Comparison of ENCODE assay signal across 28 cellular contexts in the genomic region with DNA sequence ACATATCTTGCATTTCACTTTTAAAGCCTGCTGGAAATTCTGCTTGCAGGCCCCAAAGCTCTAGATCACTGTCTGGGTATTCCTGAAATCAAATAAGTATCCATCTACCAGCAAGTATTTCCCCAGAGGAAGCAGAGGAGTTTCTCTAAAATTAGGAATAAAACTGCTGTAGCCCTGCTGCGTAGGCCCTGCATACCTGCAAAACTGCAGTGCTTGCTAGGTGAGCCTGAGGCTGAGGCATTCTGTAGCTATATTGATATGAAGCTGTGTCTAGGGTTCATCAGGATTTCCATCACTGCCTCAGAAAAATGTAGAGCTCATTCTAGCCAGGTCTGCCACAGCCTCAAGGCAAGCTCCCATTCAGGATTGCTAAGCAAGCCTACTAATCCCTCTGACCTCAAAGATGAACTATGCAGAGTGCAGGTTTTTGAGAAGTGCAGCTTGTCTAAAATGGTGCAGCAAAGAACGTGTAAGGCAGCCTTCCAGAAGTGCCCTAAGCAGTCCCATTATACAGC. TPM values are rescaled to one million over a fixed set of nuclear protein-coding genes. Genes with fewer than 3 reads are reported as not detected.
A peak's percentile ranks its signal among the peaks of the same experiment; 100 is the strongest.
DNase-seq lines count a peak whose midpoint lies in the region; ATAC-seq and TF ChIP-seq lines count a peak whose summit lies in the region.
"Had no signal": no experiment of that assay in that cellular context is flagged by ENCODE, and none has a peak within 500 bp of the region (broad histone marks: within the 10 kb centered on the region; RNA-seq: fewer than 3 reads in every experiment).

No MANE protein-coding gene starts in this region.

- H3K79me2 ChIP-seq in neural progenitor cell (ENCODE audit: low read depth) = no peaks in the 10 kb centered on the region

- no peak for DNase-seq in cardiac muscle cell (ENCODE audit: low read depth in 1 of 2, low spot score in 1 of 2)
- no peak for DNase-seq in right atrium auricular region (ENCODE audit: low spot score)
- peak; percentile 65 for DNase-seq in islet precursor cell
- DNase-seq in neural progenitor cell (ENCODE audit: low spot score) = peak; percentile 8
- DNase-seq in type B pancreatic cell (ENCODE audit: extremely low spot score, unreplicated experiment) = no peak
- DNase-seq in MV-4-11 (lab: John Stamatoyannopoulos, UW) = no peak
- DNase-seq in activated CD4-positive, alpha-beta memory T cell treated with anti-CD3 and anti-CD28 coated beads, Interleukin-2, amount 10 ng/mL, durations not matched to agents 7 days and 5 days = no peak
- DNase-seq: 8988T; ACHN; AML-193; BE2C; Calu3; CD4-positive, alpha-beta T cell; CD8-positive, alpha-beta memory T cell; COR-L47; DMS53; DMS79 treated with DMSO at 0.1 percent for 48 hours; GF-D8; H9 had no signal

- H3K27me3 ChIP-seq in cardiac muscle cell (no peaks in the 10 kb centered on the region), right atrium auricular region (no peaks in the 10 kb centered on the region), neural progenitor cell (no peaks in the 10 kb centered on the region)
- H3K27me3 ChIP-seq: BLaER1 treated with 17β-estradiol and CSF1 and Interleukin-3, amounts not matched to agents 10 nM and 100 nM had no signal

- no peak overlapping the region for H3K4me2 ChIP-seq in neural progenitor cell
- H3K4me2 ChIP-seq: A549; BLaER1 treated with 17β-estradiol and CSF1 and Interleukin-3, amounts not matched to agents 10 nM and 100 nM; GM23338 had no signal

- peak overlapping the region; percentile 42 for H2AFZ ChIP-seq in neural progenitor cell (replicated peaks)
- H2AFZ ChIP-seq: GM23338 had no signal

- no peak overlapping the region for H3K9ac ChIP-seq in neural progenitor cell
- H3K9ac ChIP-seq: BLaER1 treated with 17β-estradiol and CSF1 and Interleukin-3, amounts not matched to agents 10 nM and 100 nM had no signal

- ATAC-seq in HG02642 (IDR thresholded peaks at IDR 0.05; ENCODE audit: poor library complexity, unreplicated experiment) = no peak
- ATAC-seq: A549, GM23338, HCT116 had no signal

- H3K27ac Mint-ChIP-seq in neural progenitor cell (peak overlapping the region; percentile 53), type B pancreatic cell (peak overlapping the region; percentile 55)
- no peak overlapping the region for H3K27ac Mint-ChIP-seq in activated CD4-positive, alpha-beta memory T cell treated with anti-CD3 and anti-CD28 coated beads, Interleukin-2, amount 10 ng/mL, durations not matched to agents 7 days and 5 days
- H3K27ac Mint-ChIP-seq: CD14-positive monocyte; CD4-positive, alpha-beta T cell; CD8-positive, alpha-beta memory T cell; GM23338; H9 had no signal

- H3K27me3 Mint-ChIP-seq in neural progenitor cell (ENCODE audit: insufficient read depth, low read depth) (peaks cover 3% of the 10 kb centered on the region), type B pancreatic cell (no peaks in the 10 kb centered on the region)
- H3K27me3 Mint-ChIP-seq in activated CD4-positive, alpha-beta memory T cell treated with anti-CD3 and anti-CD28 coated beads, Interleukin-2, amount 10 ng/mL, durations not matched to agents 7 days and 5 days = no peaks in the 10 kb centered on the region

- H4K20me1 ChIP-seq in neural progenitor cell (ENCODE audit: low read depth) = no peaks in the 10 kb centered on the region
- H4K20me1 ChIP-seq: BLaER1 treated with 17β-estradiol and CSF1 and Interleukin-3, amounts not matched to agents 10 nM and 100 nM had no signal

- H3K36me3 Mint-ChIP-seq in neural progenitor cell (no peaks in the 10 kb centered on the region), type B pancreatic cell (no peaks in the 10 kb centered on the region)
- no peaks in the 10 kb centered on the region for H3K36me3 Mint-ChIP-seq in activated CD4-positive, alpha-beta memory T cell treated with anti-CD3 and anti-CD28 coated beads, Interleukin-2, amount 10 ng/mL, durations not matched to agents 7 days and 5 days (ENCODE audit: low read depth)
- H3K36me3 Mint-ChIP-seq: CD14-positive monocyte; CD8-positive, alpha-beta memory T cell had no signal

- CTCF ChIA-PET in activated CD4-positive, alpha-beta memory T cell treated with anti-CD3 and anti-CD28 coated beads, Interleukin-2, amount 10 ng/mL, durations not matched to agents 7 days and 5 days (lab: Charles Lee) = no interaction called here

- H3K36me3 ChIP-seq in cardiac muscle cell = no peaks in the 10 kb centered on the region
- no peaks in the 10 kb centered on the region for H3K36me3 ChIP-seq in right atrium auricular region
- no peaks in the 10 kb centered on the region for H3K36me3 ChIP-seq in neural progenitor cell
- H3K36me3 ChIP-seq: BE2C; BLaER1 treated with 17β-estradiol and CSF1 and Interleukin-3, amounts not matched to agents 10 nM and 100 nM had no signal

- no peak for TF ChIP-seq CTCF in cardiac muscle cell (IDR thresholded peaks at IDR 0.05; ENCODE audit: low read depth, low read length)
- TF ChIP-seq CTCF in right atrium auricular region (IDR thresholded peaks at IDR 0.05) = no peak
- no peak for TF ChIP-seq CTCF in neural progenitor cell (IDR thresholded peaks at IDR 0.05)
- no peak for TF ChIP-seq CTCF in type B pancreatic cell (conservative IDR thresholded peaks at IDR 0.05)

- H3K27ac ChIP-seq in cardiac muscle cell (peak overlapping the region; percentile 64), right atrium auricular region (no peak overlapping the region), neural progenitor cell (no peak overlapping the region)
- H3K27ac ChIP-seq: A549; BLaER1 treated with 17β-estradiol and CSF1 and Interleukin-3, amounts not matched to agents 10 nM and 100 nM had no signal

- H3K9me3 ChIP-seq in cardiac muscle cell (ENCODE audit: low read depth) (no peaks in the 10 kb centered on the region), right atrium auricular region (no peaks in the 10 kb centered on the region), neural progenitor cell (ENCODE audit: low read depth) (no peaks in the 10 kb centered on the region)
- H3K9me3 ChIP-seq: A549; BE2C; BLaER1 treated with 17β-estradiol and CSF1 and Interleukin-3, amounts not matched to agents 10 nM and 100 nM had no signal

- H3F3A ChIP-seq in neural progenitor cell (ENCODE audit: low read depth) = no peaks in the 10 kb centered on the region

- H3K9me3 Mint-ChIP-seq in neural progenitor cell (peaks cover 2% of the 10 kb centered on the region), type B pancreatic cell (no peaks in the 10 kb centered on the region)
- H3K9me3 Mint-ChIP-seq in activated CD4-positive, alpha-beta memory T cell treated with anti-CD3 and anti-CD28 coated beads, Interleukin-2, amount 10 ng/mL, durations not matched to agents 7 days and 5 days = no peaks in the 10 kb centered on the region
- H3K9me3 Mint-ChIP-seq: CD4-positive, alpha-beta T cell; CD8-positive, alpha-beta memory T cell had no signal

- H3K4me3 ChIP-seq in cardiac muscle cell (no peak overlapping the region), right atrium auricular region (no peak overlapping the region), neural progenitor cell (no peak overlapping the region)
- H3K4me3 ChIP-seq: A549; BLaER1 treated with 17β-estradiol and CSF1 and Interleukin-3, amounts not matched to agents 10 nM and 100 nM; GM23338 had no signal

- no peak overlapping the region for H3K4me3 Mint-ChIP-seq in neural progenitor cell
- H3K4me3 Mint-ChIP-seq in type B pancreatic cell = no peak overlapping the region
- no peak overlapping the region for H3K4me3 Mint-ChIP-seq in activated CD4-positive, alpha-beta memory T cell treated with anti-CD3 and anti-CD28 coated beads, Interleukin-2, amount 10 ng/mL, durations not matched to agents 7 days and 5 days
- H3K4me3 Mint-ChIP-seq: CD14-positive monocyte; CD4-positive, alpha-beta T cell; CD8-positive, alpha-beta memory T cell; GM23338; H9 had no signal

- POLR2A ChIA-PET in activated CD4-positive, alpha-beta memory T cell treated with anti-CD3 and anti-CD28 coated beads, Interleukin-2, amount 10 ng/mL, durations not matched to agents 7 days and 5 days (lab: Charles Lee) = no interaction called here

- H3K4me1 Mint-ChIP-seq in neural progenitor cell (peaks cover 4% of the 10 kb centered on the region), type B pancreatic cell (ENCODE audit: unreplicated experiment) (no peaks in the 10 kb centered on the region)
- no peaks in the 10 kb centered on the region for H3K4me1 Mint-ChIP-seq in activated CD4-positive, alpha-beta memory T cell treated with anti-CD3 and anti-CD28 coated beads, Interleukin-2, amount 10 ng/mL, durations not matched to agents 7 days and 5 days
- H3K4me1 Mint-ChIP-seq: CD14-positive monocyte; CD8-positive, alpha-beta memory T cell had no signal

- H3K4me1 ChIP-seq in cardiac muscle cell (ENCODE audit: low read depth) (peaks cover 3% of the 10 kb centered on the region), right atrium auricular region (no peaks in the 10 kb centered on the region), neural progenitor cell (peaks cover 4% of the 10 kb centered on the region)
- H3K4me1 ChIP-seq: BE2C had no signal

RNA-seq across cellular contexts. Expression of gene NPHS2, which starts 28.7 kb away (rescaled TPM):
- total RNA-seq in cardiac muscle cell = not detected in 2 replicates
- not detected in 2 replicates for polyA plus RNA-seq in cardiac muscle cell
- not detected for total RNA-seq in right atrium auricular region
- total RNA-seq in neural progenitor cell (ENCODE audit: low replicate concordance) = not detected in 2 replicates
- 0.31 TPM in 1 of 2 replicates, not detected in the other for total RNA-seq in type B pancreatic cell (ENCODE audit: low replicate concordance)
- not detected for total RNA-seq in activated CD4-positive, alpha-beta memory T cell treated with anti-CD3 and anti-CD28 coated beads, Interleukin-2, amount 10 ng/mL, durations not matched to agents 7 days and 5 days
- total RNA-seq: Calu3; CD4-positive, alpha-beta T cell; CD8-positive, alpha-beta memory T cell; Daoy; G401; GM23338; H4; H9 had no signal
- polyA plus RNA-seq: A549; CD14-positive monocyte; CD8-positive, alpha-beta memory T cell; GM23338 had no signal

RNA-seq across cellular contexts. Expression of gene TDRD5, which starts 44.6 kb away (rescaled TPM):
- total RNA-seq in cardiac muscle cell = 0.21 TPM in 1 of 2 replicates, not detected in the other
- polyA plus RNA-seq in cardiac muscle cell = not detected in 2 replicates
- under 1 TPM in 1 of 2 donors, not detected in 1; 0.20 TPM for total RNA-seq in right atrium auricular region
- 0.09 TPM in 2 replicates for total RNA-seq in neural progenitor cell (ENCODE audit: low replicate concordance)
- total RNA-seq in type B pancreatic cell (ENCODE audit: low replicate concordance) = 0.52 TPM in 1 of 2 replicates, not detected in the other
- total RNA-seq in activated CD4-positive, alpha-beta memory T cell treated with anti-CD3 and anti-CD28 coated beads, Interleukin-2, amount 10 ng/mL, durations not matched to agents 7 days and 5 days = not detected
- total RNA-seq: Calu3; CD4-positive, alpha-beta T cell; CD8-positive, alpha-beta memory T cell; G401; H4 had no signal
- polyA plus RNA-seq: CD14-positive monocyte; CD8-positive, alpha-beta memory T cell; GM23338 had no signal

Comparison
In these comparisons a context has a peak if more than half of its experiments do, and no peak if none do; other contexts are left out.
1. DNase-seq: peak in islet precursor cell (single experiment) and neural progenitor cell (single experiment); none in cardiac muscle cell (0 of 2), right atrium auricular region (single experiment), type B pancreatic cell (single experiment), MV-4-11 (single experiment) and activated CD4-positive, alpha-beta memory T cell treated with anti-CD3 and anti-CD28 coated beads, Interleukin-2, amount 10 ng/mL, durations not matched to agents 7 days and 5 days (single experiment).